ENCODE assay signal across 13 cellular contexts in the genomic region with DNA sequence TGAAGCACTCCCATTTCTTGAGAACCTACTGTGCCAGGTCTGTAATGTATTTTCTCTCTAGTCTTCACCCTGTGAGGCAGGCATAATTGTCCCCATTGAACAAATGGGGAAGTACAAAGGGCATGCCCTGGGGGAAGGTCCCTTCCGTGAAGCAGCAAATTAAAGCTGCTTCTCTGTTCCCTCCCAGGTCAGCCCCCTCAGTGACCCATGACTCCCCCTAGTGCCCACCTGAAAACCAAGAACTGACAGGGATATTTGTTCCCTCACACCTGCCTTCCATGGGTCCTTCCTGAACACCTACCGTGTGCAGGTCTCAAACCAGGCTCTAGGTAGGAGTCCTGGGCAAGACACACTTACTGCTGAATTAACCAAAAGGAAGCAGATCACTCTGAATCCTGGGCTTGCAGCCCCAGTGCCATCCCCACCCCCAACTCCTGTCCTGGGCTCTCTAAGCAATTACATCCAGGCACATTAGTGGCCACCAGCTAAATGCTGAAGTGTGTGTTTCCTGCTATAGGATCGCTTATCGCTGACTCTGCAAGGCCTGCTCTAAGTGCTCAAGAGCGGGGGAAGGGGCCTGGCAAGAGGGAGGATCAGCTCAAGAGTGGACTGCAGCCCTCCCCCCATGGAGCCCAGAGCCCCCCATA.
DNase-seq lines count a peak whose midpoint lies in the region; ATAC-seq, FAIRE-seq and TF ChIP-seq lines count a peak whose summit lies in the region.
"Had no signal": no experiment of that assay in that cellular context is flagged by ENCODE, and none has a peak within 500 bp of the region (broad histone marks: within the 10 kb centered on the region; RNA-seq: fewer than 3 reads in every experiment).

No MANE protein-coding gene starts in this region.

- H3K36me3 ChIP-seq in BE2C, result no peaks in the 10 kb centered on the region
- H3K36me3 ChIP-seq: breast epithelium, right lobe of liver had no signal

- no peaks in the 10 kb centered on the region for H3K27me3 ChIP-seq in BE2C
- H3K27me3 ChIP-seq: breast epithelium, right lobe of liver had no signal

- H3K4me1 ChIP-seq in BE2C, result peaks cover 7% of the 10 kb centered on the region
- H3K4me1 ChIP-seq: breast epithelium had no signal

- no peak overlapping the region for H3K27ac Mint-ChIP-seq in WTC11
- H3K27ac Mint-ChIP-seq in activated naive CD4-positive, alpha-beta T cell treated with anti-CD3 and anti-CD28 coated beads for 36 hours, result no peak overlapping the region
- H3K27ac Mint-ChIP-seq: CD4-positive, alpha-beta T cell had no signal

- intact Hi-C loops in activated naive CD4-positive, alpha-beta T cell treated with anti-CD3 and anti-CD28 coated beads for 36 hours (cut with micrococcal nuclease), result no loop called here

- ATAC-seq in GM19324 (IDR thresholded peaks at IDR 0.05; ENCODE audit: low FRiP score, unreplicated experiment) (peak; percentile 64), WTC11 (peak; percentile 99), GM18861 (IDR thresholded peaks at IDR 0.05; ENCODE audit: unreplicated experiment) (no peak), HG03354 (IDR thresholded peaks at IDR 0.05; ENCODE audit: poor library complexity, severe bottlenecking, unreplicated experiment) (no peak)

- FAIRE-seq in H54 (lab: Jason Lieb, UNC), result no peak

- TF ChIP-seq CTCF in BE2C (IDR thresholded peaks at IDR 0.05; ENCODE audit: low read depth, low read length), result peak; percentile 62
- TF ChIP-seq CTCF in WTC11 (IDR thresholded peaks at IDR 0.05), result peak; percentile 24; the same call in 1 of the 2 replicates

- peaks cover 40% of the 10 kb centered on the region for H3K27me3 Mint-ChIP-seq in WTC11 (ENCODE audit: low read depth)
- no peaks in the 10 kb centered on the region for H3K27me3 Mint-ChIP-seq in activated naive CD4-positive, alpha-beta T cell treated with anti-CD3 and anti-CD28 coated beads for 36 hours (ENCODE audit: low read depth)

- H3K9me3 ChIP-seq in BE2C, result no peaks in the 10 kb centered on the region
- H3K9me3 ChIP-seq: breast epithelium, right lobe of liver had no signal

- CTCF ChIA-PET in WTC11 (lab: Charles Lee), result interaction anchor here (0.5 to 1.8 kb wide), 16 partner anchors 11 to 951 kb away, joined by 3 to 10 read pairs (median 3); no protein-coding TSS in a partner anchor
- CTCF ChIA-PET in activated naive CD4-positive, alpha-beta T cell treated with anti-CD3 and anti-CD28 coated beads for 36 hours (lab: Charles Lee), result interaction anchor here (0.6 kb wide), 1 partner anchor 36 kb away, joined by 5 read pairs; no protein-coding TSS in a partner anchor

- TF ChIP-seq POLR2A in H54 (IDR thresholded peaks at IDR 0.05; ENCODE audit: low read depth, low read length), result no peak

- DNase-seq in BE2C, result peak; percentile 82
- DNase-seq in NCI-H1105 treated with DMSO at 0.1 percent for 48 hours (lab: John Stamatoyannopoulos, UW), result peak; percentile 7
- peak; percentile 63 for DNase-seq in WTC11 (ENCODE audit: low spot score)
- DNase-seq in activated naive CD4-positive, alpha-beta T cell treated with anti-CD3 and anti-CD28 coated beads for 36 hours, result no peak
- DNase-seq in H54 (ENCODE audit: insufficient read length, low spot score), result no peak
- DNase-seq: activated T-cell treated with anti-CD3 and anti-CD28 coated beads for 4 hours; CD4-positive, alpha-beta T cell; right lobe of liver; SW 1271 had no signal

- H3K4me1 Mint-ChIP-seq in WTC11, result peaks cover 12% of the 10 kb centered on the region
- no peaks in the 10 kb centered on the region for H3K4me1 Mint-ChIP-seq in activated naive CD4-positive, alpha-beta T cell treated with anti-CD3 and anti-CD28 coated beads for 36 hours (ENCODE audit: low read depth)

- POLR2A ChIA-PET in WTC11 (lab: Charles Lee), result no interaction called here

- no peak overlapping the region for H3K4me3 ChIP-seq in BE2C (ENCODE audit: low read depth, low read length)
- H3K4me3 ChIP-seq: breast epithelium, right lobe of liver had no signal

- no peak overlapping the region for H3K4me3 Mint-ChIP-seq in WTC11
- no peak overlapping the region for H3K4me3 Mint-ChIP-seq in activated naive CD4-positive, alpha-beta T cell treated with anti-CD3 and anti-CD28 coated beads for 36 hours
- H3K4me3 Mint-ChIP-seq: CD4-positive, alpha-beta T cell had no signal

- H3K36me3 Mint-ChIP-seq in WTC11, result no peaks in the 10 kb centered on the region; the same call in 1 of the 2 replicates
- no peaks in the 10 kb centered on the region for H3K36me3 Mint-ChIP-seq in activated naive CD4-positive, alpha-beta T cell treated with anti-CD3 and anti-CD28 coated beads for 36 hours (ENCODE audit: low read depth)

- H3K9me3 Mint-ChIP-seq in WTC11, result peaks cover under 1% of the 10 kb centered on the region
- no peaks in the 10 kb centered on the region for H3K9me3 Mint-ChIP-seq in activated naive CD4-positive, alpha-beta T cell treated with anti-CD3 and anti-CD28 coated beads for 36 hours
- H3K9me3 Mint-ChIP-seq: CD4-positive, alpha-beta T cell had no signal

TF ChIP-seq in WTC11, 78 proteins besides CTCF, POLR2A, EP300 and RAD21:
- 0 out of 2 replicates have a peak, but pooled peaks have one; percentile 59 for TF ChIP-seq NR3C1 (CRISPR knock-in tag; conservative IDR thresholded peaks at IDR 0.05; ENCODE audit: low read depth)
- TF ChIP-seq, protein P1, sequence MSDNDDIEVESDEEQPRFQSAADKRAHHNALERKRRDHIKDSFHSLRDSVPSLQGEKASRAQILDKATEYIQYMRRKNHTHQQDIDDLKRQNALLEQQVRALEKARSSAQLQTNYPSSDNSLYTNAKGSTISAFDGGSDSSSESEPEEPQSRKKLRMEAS (CRISPR knock-in tag; IDR thresholded peaks at IDR 0.05), result peak; percentile 42; the same call in 1 of the 2 replicates
- TF ChIP-seq HMGA2 (CRISPR knock-in tag; IDR thresholded peaks at IDR 0.05), result no peak
- no peak for TF ChIP-seq ESRRA (CRISPR knock-in tag; IDR thresholded peaks at IDR 0.05; ENCODE audit: borderline replicate concordance)

Comparison
In these comparisons a context has a peak if more than half of its experiments do, and no peak if none do; other contexts are left out.
1. DNase-seq: peak in BE2C (single experiment), NCI-H1105 treated with DMSO at 0.1 percent for 48 hours (single experiment) and WTC11 (single experiment); none in activated naive CD4-positive, alpha-beta T cell treated with anti-CD3 and anti-CD28 coated beads for 36 hours (single experiment) and H54 (single experiment).
2. ATAC-seq: peak in GM19324 (single experiment) and WTC11 (single experiment); none in GM18861 (single experiment) and HG03354 (single experiment).